ENCODE assay signal across 25 cellular contexts in the genomic region with DNA sequence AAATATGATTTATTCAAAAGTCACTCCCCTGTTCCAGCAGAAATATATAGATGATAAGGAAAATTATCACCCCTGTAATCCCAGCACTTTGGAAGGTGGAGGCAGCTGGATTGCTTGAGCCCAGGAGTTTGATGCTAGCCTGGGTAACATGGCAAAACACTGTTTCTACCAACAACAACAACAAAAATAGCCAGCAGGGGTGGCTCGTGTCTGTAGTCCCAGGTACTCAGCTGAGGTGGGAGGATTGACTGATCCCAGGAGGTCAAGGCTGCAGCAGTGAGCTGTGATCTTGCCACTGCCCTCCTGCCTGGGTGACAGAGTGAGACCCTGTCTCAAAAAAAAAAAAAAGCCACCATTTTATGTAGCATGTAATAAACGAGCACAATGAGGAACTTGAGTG.
"Had no signal": no experiment of that assay in that cellular context is flagged by ENCODE, and none has a peak within 500 bp of the region (broad histone marks: within the 10 kb centered on the region; RNA-seq: fewer than 3 reads in every experiment).

No MANE protein-coding gene starts in this region.

- H3K4me3 ChIP-seq: left lung, lower lobe of right lung, mucosa of descending colon, ovary, right atrium auricular region, right lobe of liver, smooth muscle cell, tibial nerve, uterus had no signal

- H3K36me3 ChIP-seq: left lung, lower lobe of right lung, ovary, right atrium auricular region, right lobe of liver, tibial nerve, uterus had no signal

- H3K9me3 Mint-ChIP-seq: type B pancreatic cell had no signal

- DNase-seq: hippocampal formation; kidney glomerular epithelial cell; left colon; left lung; lower lobe of right lung; midbrain; mucosa of descending colon; naive thymus-derived CD4-positive, alpha-beta T cell; ovary; right lobe of liver; stimulated activated CD4-positive, alpha-beta T cell treated with anti-CD3 and anti-CD28 coated beads, Interleukin-1b, Interleukin-23, amount 100 ng/mL, for 48 hours; stimulated activated CD4-positive, alpha-beta T cell treated with anti-CD3 and anti-CD28 coated beads, Interleukin-2, amount 100 ng/mL, for 48 hours; stimulated activated CD4-positive, alpha-beta T cell treated with anti-CD3 and anti-CD28 coated beads, Interleukin-4, amount 100 ng/mL, for 4 hours; stimulated activated CD8-positive, alpha-beta memory T cell treated with anti-CD3 and anti-CD28 coated beads, Interleukin-4, amount 100 ng/mL, for 48 hours; stimulated activated naive CD4-positive, alpha-beta T cell treated with Interleukin-2 at 50 U/mL for 16 hours; stimulated activated naive CD8-positive, alpha-beta T cell treated with anti-CD3 and anti-CD28 coated beads, Interleukin-15, amount 100 ng/mL, for 72 hours; substantia nigra; uterus had no signal

- H3K27ac ChIP-seq: left lung, lower lobe of right lung, ovary, right atrium auricular region, right lobe of liver, tibial nerve, uterus had no signal

- H3K4me1 ChIP-seq: left lung, lower lobe of right lung, right atrium auricular region, right lobe of liver, tibial nerve, uterus had no signal

- ATAC-seq: left colon; left lung; lower lobe of right lung; mucosa of descending colon; naive thymus-derived CD4-positive, alpha-beta T cell; natural killer cell treated with Interleukin-12 subunit alpha and Interleukin-12 subunit beta and Interleukin-15 and Interleukin-18, amount 100 ng/mL, for 72 hours; right lobe of liver; stimulated activated memory B cell treated with anti-CD40 and anti-IgM and Interleukin-4, amounts not matched to agents 10 μg/mL and 1 μg/mL and 100 μg/mL, for 72 hours; stimulated activated naive CD8-positive, alpha-beta T cell treated with anti-CD3 and anti-CD28 coated beads, Interleukin-15, amount 100 ng/mL, for 72 hours had no signal

- H3K27ac Mint-ChIP-seq: natural killer cell treated with Interleukin-12 subunit alpha and Interleukin-12 subunit beta and Interleukin-15 and Interleukin-18, amount 100 ng/mL, for 72 hours; progenitor cell of endocrine pancreas; stimulated activated memory B cell treated with anti-CD40 and anti-IgM and Interleukin-4, amounts not matched to agents 10 μg/mL and 1 μg/mL and 100 μg/mL, for 72 hours; stimulated activated naive CD8-positive, alpha-beta T cell treated with anti-CD3 and anti-CD28 coated beads, Interleukin-15, amount 100 ng/mL, for 72 hours; type B pancreatic cell had no signal

- H3K4me1 Mint-ChIP-seq: naive thymus-derived CD4-positive, alpha-beta T cell; stimulated activated memory B cell treated with anti-CD40 and anti-IgM and Interleukin-4, amounts not matched to agents 10 μg/mL and 1 μg/mL and 100 μg/mL, for 72 hours; stimulated activated naive CD8-positive, alpha-beta T cell treated with anti-CD3 and anti-CD28 coated beads, Interleukin-15, amount 100 ng/mL, for 72 hours had no signal

- H3K27me3 ChIP-seq: left lung, ovary, right atrium auricular region, right lobe of liver, tibial nerve, uterus had no signal

- H3K4me3 Mint-ChIP-seq: naive thymus-derived CD4-positive, alpha-beta T cell; natural killer cell treated with Interleukin-12 subunit alpha and Interleukin-12 subunit beta and Interleukin-15 and Interleukin-18, amount 100 ng/mL, for 72 hours; stimulated activated memory B cell treated with anti-CD40 and anti-IgM and Interleukin-4, amounts not matched to agents 10 μg/mL and 1 μg/mL and 100 μg/mL, for 72 hours; stimulated activated naive CD8-positive, alpha-beta T cell treated with anti-CD3 and anti-CD28 coated beads, Interleukin-15, amount 100 ng/mL, for 72 hours; type B pancreatic cell had no signal

- H3K36me3 Mint-ChIP-seq: naive thymus-derived CD4-positive, alpha-beta T cell; stimulated activated memory B cell treated with anti-CD40 and anti-IgM and Interleukin-4, amounts not matched to agents 10 μg/mL and 1 μg/mL and 100 μg/mL, for 72 hours; type B pancreatic cell had no signal

- H3K27me3 Mint-ChIP-seq: naive thymus-derived CD4-positive, alpha-beta T cell; natural killer cell treated with Interleukin-12 subunit alpha and Interleukin-12 subunit beta and Interleukin-15 and Interleukin-18, amount 100 ng/mL, for 72 hours; progenitor cell of endocrine pancreas; stimulated activated memory B cell treated with anti-CD40 and anti-IgM and Interleukin-4, amounts not matched to agents 10 μg/mL and 1 μg/mL and 100 μg/mL, for 72 hours; stimulated activated naive CD8-positive, alpha-beta T cell treated with anti-CD3 and anti-CD28 coated beads, Interleukin-15, amount 100 ng/mL, for 72 hours; type B pancreatic cell had no signal

- H3K4me2 ChIP-seq: smooth muscle cell had no signal
